8 cellular contexts compared by ENCODE assay signal in the genomic region with DNA sequence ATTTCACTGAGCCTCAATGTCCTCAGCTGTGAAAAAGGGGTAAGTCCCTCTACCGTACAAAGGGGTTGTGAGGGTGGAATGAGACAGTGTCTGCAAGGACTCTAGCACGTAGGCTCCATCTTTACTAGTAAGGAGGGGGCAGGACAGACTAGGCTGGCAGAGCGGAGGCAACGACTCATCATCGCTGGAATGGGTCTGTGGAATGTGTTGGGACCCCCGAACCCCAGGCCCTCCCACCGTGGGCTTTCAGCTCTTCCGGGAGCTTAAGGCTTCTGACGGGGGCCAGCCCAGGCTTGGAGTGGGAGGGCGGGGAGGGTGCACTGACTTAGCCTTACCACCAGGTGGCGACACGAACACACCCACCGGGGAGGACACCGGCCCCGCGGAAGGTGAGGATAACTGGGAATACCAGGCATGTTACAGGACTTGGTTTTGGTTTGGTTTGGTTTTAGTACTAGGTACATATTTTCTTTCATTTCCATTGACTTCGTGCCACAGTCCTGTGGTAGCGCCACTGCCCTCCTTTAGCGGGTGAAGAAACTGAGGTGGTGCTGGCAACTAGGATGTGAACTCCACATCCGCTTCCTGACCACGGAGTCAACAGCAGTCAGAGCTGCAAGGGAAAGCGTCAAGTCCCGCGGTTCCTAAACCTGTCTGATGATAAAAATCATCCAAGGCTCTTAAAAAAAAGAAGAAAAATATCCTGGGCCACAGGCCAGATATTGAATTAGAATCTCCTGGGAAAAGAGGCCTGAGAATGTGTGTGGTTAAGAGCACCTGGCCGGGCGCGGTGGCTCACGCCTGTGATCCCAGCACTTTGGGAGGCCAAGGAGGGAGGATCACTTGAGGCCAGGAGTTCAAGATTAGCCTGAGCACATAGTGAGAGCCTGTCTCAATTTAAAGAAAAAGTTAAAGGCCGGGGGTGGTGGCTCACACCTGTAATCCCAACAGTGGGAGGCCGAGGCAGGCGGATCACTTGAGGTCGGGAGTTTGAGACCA. TPM values are rescaled to one million over a fixed set of nuclear protein-coding genes. Genes with fewer than 3 reads are reported as not detected.
DNase-seq lines count a peak whose midpoint lies in the region; ATAC-seq and TF ChIP-seq lines count a peak whose summit lies in the region.

No MANE protein-coding gene starts in this region.

- peak overlapping the region; percentile 71 for H4K8ac ChIP-seq in trophoblast cell (ENCODE audit: low read depth, low read length)

- H3K9me3 ChIP-seq in SJCRH30 (replicated peaks) (no peaks in the 10 kb centered on the region), trophoblast cell (ENCODE audit: insufficient read depth, low read depth, low read length) (no peaks in the 10 kb centered on the region), thyroid gland (no peaks in the 10 kb centered on the region)

- CTCF ChIA-PET in activated naive CD4-positive, alpha-beta T cell treated with anti-CD3 and anti-CD28 coated beads for 36 hours (lab: Charles Lee) = interaction anchor here (0.5 to 9.9 kb wide), 28 partner anchors 10 to 309 kb away, joined by 3 to 117 read pairs (median 4); partner anchors contain the start of gene ARMC12

- H3K27ac ChIP-seq in SJCRH30 = no peak overlapping the region
- H3K27ac ChIP-seq in trophoblast cell (ENCODE audit: low read depth, low read length) = no peak overlapping the region
- H3K27ac ChIP-seq in thyroid gland = peak overlapping the region in 1 of 3 donors; percentile 10

- H3K9ac ChIP-seq in trophoblast cell (ENCODE audit: low read length) = no peak overlapping the region

- H3K4me2 ChIP-seq in trophoblast cell (ENCODE audit: low read length) = peak overlapping the region; percentile 7

- no peak for TF ChIP-seq POLR2A in thyroid gland (IDR thresholded peaks at IDR 0.05)

- TF ChIP-seq CTCF in GM06990 (IDR thresholded peaks at IDR 0.05; ENCODE audit: insufficient read depth, low read length, poor library complexity, severe bottlenecking) (peak; percentile 97), thyroid gland (IDR thresholded peaks at IDR 0.05) (peak; percentile 94 to 100 (median 96))

- DNase-seq in GM06990 (ENCODE audit: extremely low read depth, insufficient read length) (peak; percentile 59), KBM-7 (peak; percentile 73), SJCRH30 (peak; percentile 65 to 77), glomerular visceral epithelial cell (ENCODE audit: extremely low spot score) (peak; percentile 69), trophoblast cell (peak; percentile 64 to 90), thyroid gland (peak; percentile 73 to 81)
- peak; percentile 87 for DNase-seq in activated naive CD4-positive, alpha-beta T cell treated with anti-CD3 and anti-CD28 coated beads for 36 hours

- H3K79me2 ChIP-seq in trophoblast cell (ENCODE audit: control insufficient read depth, insufficient read depth, low read length, poor library complexity) = no peaks in the 10 kb centered on the region

- peaks cover 7% of the 10 kb centered on the region for H3K79me1 ChIP-seq in trophoblast cell (ENCODE audit: low read length)

- no peak overlapping the region for H3K14ac ChIP-seq in trophoblast cell (ENCODE audit: low read length)

- H3K18ac ChIP-seq in trophoblast cell (ENCODE audit: low read length) = peak overlapping the region; percentile 2

- peak overlapping the region; percentile 4 for H2AFZ ChIP-seq in trophoblast cell (ENCODE audit: insufficient read depth, low read length, poor library complexity)

- intact Hi-C loops in activated naive CD4-positive, alpha-beta T cell treated with anti-CD3 and anti-CD28 coated beads for 36 hours (cut with micrococcal nuclease) = loop anchor here (1.0 to 10.0 kb wide), 7 partner anchors 29 to 572 kb away; partner anchors contain the start of gene ARMC12
- intact Hi-C loops in thyroid gland (cut with DNase I) = loop anchor here (2.0 to 10.0 kb wide), 3 partner anchors 59 to 214 kb away; partner anchors contain the start of gene ARMC12

- H3K4me3 ChIP-seq in GM06990 (replicated peaks; ENCODE audit: low read depth, low read length) = peak overlapping the region; percentile 45
- H3K4me3 ChIP-seq in SJCRH30 = no peak overlapping the region
- H3K4me3 ChIP-seq in trophoblast cell (ENCODE audit: low read depth, low read length) = no peak overlapping the region
- H3K4me3 ChIP-seq in thyroid gland (replicated peaks in 1 of 3) = no peak overlapping the region

- peak overlapping the region; percentile 1 for H4K12ac ChIP-seq in trophoblast cell (ENCODE audit: low read depth, low read length)

- H3K4ac ChIP-seq in trophoblast cell (ENCODE audit: low read depth, low read length) = no peak overlapping the region

- H2BK12ac ChIP-seq in trophoblast cell (ENCODE audit: low read length) = peak overlapping the region; percentile 59

- H3K23ac ChIP-seq in trophoblast cell (ENCODE audit: low read length) = no peak overlapping the region

- H3K4me1 Mint-ChIP-seq in activated naive CD4-positive, alpha-beta T cell treated with anti-CD3 and anti-CD28 coated beads for 36 hours (ENCODE audit: low read depth) = peaks cover 5% of the 10 kb centered on the region

- peak overlapping the region; percentile 62 for H2AK5ac ChIP-seq in trophoblast cell (ENCODE audit: low read length)

- H3K4me1 ChIP-seq in SJCRH30 (no peaks in the 10 kb centered on the region), trophoblast cell (ENCODE audit: control insufficient read depth in 1 of 2, insufficient read depth in 2 of 2, low read length in 2 of 2) (peaks cover 0 to 5% of the 10 kb centered on the region in 2 experiments), thyroid gland (peaks cover 0 to 10% of the 10 kb centered on the region in 2 donors)

- H2BK120ac ChIP-seq in trophoblast cell (ENCODE audit: insufficient read depth, low read length, poor library complexity) = peak overlapping the region; percentile 5

- no CpG with 5 or more reads among the region's 32 CpGs for WGBS in trophoblast cell (ENCODE audit: extremely low coverage, insufficient coverage, insufficient read length)
- WGBS in thyroid gland, 2 donors = 38 to 51% methylated on average over 23 to 32 of the region's 32 CpGs

- H3K27me3 Mint-ChIP-seq in activated naive CD4-positive, alpha-beta T cell treated with anti-CD3 and anti-CD28 coated beads for 36 hours (ENCODE audit: low read depth) = no peaks in the 10 kb centered on the region

- no peak for ATAC-seq in GM19324 (IDR thresholded peaks at IDR 0.05; ENCODE audit: low FRiP score, unreplicated experiment)

- peak overlapping the region; percentile 61 for H3K27ac Mint-ChIP-seq in activated naive CD4-positive, alpha-beta T cell treated with anti-CD3 and anti-CD28 coated beads for 36 hours

- H3K36me3 Mint-ChIP-seq in activated naive CD4-positive, alpha-beta T cell treated with anti-CD3 and anti-CD28 coated beads for 36 hours (ENCODE audit: low read depth) = no peaks in the 10 kb centered on the region

- H2BK5ac ChIP-seq in trophoblast cell (ENCODE audit: low read depth, low read length, poor library complexity) = no peak overlapping the region

- H3K9me3 Mint-ChIP-seq in activated naive CD4-positive, alpha-beta T cell treated with anti-CD3 and anti-CD28 coated beads for 36 hours = no peaks in the 10 kb centered on the region

- H3K36me3 ChIP-seq in GM06990 (ENCODE audit: control insufficient read depth, insufficient read depth, low read length) (no peaks in the 10 kb centered on the region), SJCRH30 (no peaks in the 10 kb centered on the region), trophoblast cell (ENCODE audit: control insufficient read depth in 1 of 2, insufficient read depth in 2 of 2, low read length in 2 of 2) (no peaks in the 10 kb centered on the region), thyroid gland (no peaks in the 10 kb centered on the region)

- in situ Hi-C loops in KBM-7 (cut with MboI; ENCODE audit: low pct_unique_long_range_greater_than_20kb, low sequenced_read_pairs) = no loop called here

- no peaks in the 10 kb centered on the region for H3K27me3 ChIP-seq in GM06990 (replicated peaks; ENCODE audit: control insufficient read depth, insufficient read depth, low read length)
- 0 out of 2 replicates have a peak, but pooled peaks cover 4% of the 10 kb centered on the region for H3K27me3 ChIP-seq in SJCRH30
- no peaks in the 10 kb centered on the region for H3K27me3 ChIP-seq in trophoblast cell (ENCODE audit: insufficient read depth, low read length)
- no peaks in the 10 kb centered on the region for H3K27me3 ChIP-seq in thyroid gland

- peak overlapping the region; percentile 63 for H3K4me3 Mint-ChIP-seq in activated naive CD4-positive, alpha-beta T cell treated with anti-CD3 and anti-CD28 coated beads for 36 hours

- H4K91ac ChIP-seq in trophoblast cell (ENCODE audit: low read depth, low read length) = peak overlapping the region; percentile 2

RNA-seq across cellular contexts. Expression of gene TULP1, which starts 10.3 kb away (rescaled TPM):
- 0.15 TPM in 1 of 2 replicates, not detected in the other for total RNA-seq in SJCRH30 (2014; rRNA removed; shearing (Covaris generic))
- not detected for total RNA-seq in activated naive CD4-positive, alpha-beta T cell treated with anti-CD3 and anti-CD28 coated beads for 36 hours
- 0.82 and 1.4 TPM in 2 replicates for polyA plus RNA-seq in trophoblast cell (2013)
- not detected for total RNA-seq in thyroid gland

RNA-seq across cellular contexts. Expression of gene TEAD3, which starts 26.1 kb away (rescaled TPM):
- total RNA-seq in SJCRH30 (2014; rRNA removed; shearing (Covaris generic)) = 8.4 and 8.8 TPM in 2 replicates
- 1 to 10 TPM; 1.1 to 1.4 TPM for total RNA-seq in activated naive CD4-positive, alpha-beta T cell treated with anti-CD3 and anti-CD28 coated beads for 36 hours
- polyA plus RNA-seq in trophoblast cell (2013) = 196 and 208 TPM in 2 replicates
- 10 to 100 TPM in 3 of 4 donors, 1 to 10 TPM in 1; 9.9 to 17.0 (median 11.2) TPM for total RNA-seq in thyroid gland

RNA-seq across cellular contexts. Expression of gene RPL10A, which starts 54.8 kb away (rescaled TPM):
- total RNA-seq in SJCRH30 (2014; rRNA removed; shearing (Covaris generic)) = 2,010 and 2,016 TPM in 2 replicates
- 1,000 to 10,000 TPM; 2,437 to 2,507 TPM for total RNA-seq in activated naive CD4-positive, alpha-beta T cell treated with anti-CD3 and anti-CD28 coated beads for 36 hours
- polyA plus RNA-seq in trophoblast cell (2013) = 1,387 and 1,493 TPM in 2 replicates
- 1,000 to 10,000 TPM; 1,123 to 2,881 (median 1,235) TPM for total RNA-seq in thyroid gland
